In the genomic region with DNA sequence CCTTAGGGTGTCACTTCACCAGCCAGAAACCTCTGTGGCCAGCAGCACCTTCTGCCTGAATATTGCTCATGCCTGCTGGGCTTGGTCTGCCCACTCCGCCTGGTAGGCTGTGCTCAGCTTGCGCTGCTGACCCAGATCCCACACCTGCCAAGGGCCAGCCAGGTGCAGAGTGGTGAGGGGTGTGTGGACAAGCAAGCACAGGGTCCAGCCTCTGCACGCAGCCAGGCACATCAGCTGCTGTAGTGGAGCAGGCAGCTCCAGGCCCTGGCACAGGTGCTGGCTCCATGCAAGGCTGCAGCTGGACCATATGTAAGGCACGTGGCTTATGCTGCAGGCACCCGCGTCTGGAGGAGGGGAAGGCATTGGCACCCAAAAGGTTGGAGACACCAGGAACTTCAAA, we compare ENCODE assay signal across 31 cellular contexts.
"Had no signal": no experiment of that assay in that cellular context is flagged by ENCODE, and none has a peak within 500 bp of the region (broad histone marks: within the 10 kb centered on the region; RNA-seq: fewer than 3 reads in every experiment).

No MANE protein-coding gene starts in this region.

- H3K4me2 ChIP-seq: PC-9 had no signal

- H3K27ac ChIP-seq: brain microvascular endothelial cell, PC-9, RWPE1, VCaP had no signal

- DNase-seq: activated B cell treated with CpG ODN at 0.5 μM for 24 hours; activated CD4-positive, alpha-beta memory T cell treated with anti-CD3 and anti-CD28 coated beads, Interleukin-2, amount 10 ng/mL, durations not matched to agents 7 days and 5 days; activated CD4-positive, alpha-beta T cell treated with anti-CD3 and anti-CD28 coated beads for 1 hour; activated CD4-positive, alpha-beta T cell treated with anti-CD3 and anti-CD28 coated beads for 48 hours; activated CD8-positive, alpha-beta memory T cell treated with anti-CD3 and anti-CD28 coated beads for 24 hours; activated CD8-positive, alpha-beta memory T cell treated with anti-CD3 and anti-CD28 coated beads, Interleukin-2, amount 10 ng/mL, durations not matched to agents 7 days and 5 days; activated CD8-positive, alpha-beta memory T cell treated with anti-CD3 and anti-CD28 coated beads, Interleukin-2, amount 50 U/mL, for 48 hours; activated effector memory CD4-positive, alpha-beta T cell treated with anti-CD3 and anti-CD28 coated beads, Interleukin-2, amount 50 U/mL, for 16 hours; activated naive CD4-positive, alpha-beta T cell; activated naive CD4-positive, alpha-beta T cell treated with anti-CD3 and anti-CD28 coated beads, Interleukin-2, amount 50 U/mL, for 16 hours; activated naive CD8-positive, alpha-beta T cell treated with anti-CD3 and anti-CD28 coated beads for 36 hours; activated T-cell treated with anti-CD3 and anti-CD28 coated beads, Interleukin-2, amount 50 U/mL, for 48 hours; amniotic stem cell; brain microvascular endothelial cell; central memory CD4-positive, alpha-beta T cell; NCI-H1105; NCI-H1417 treated with DMSO at 0.1 percent for 48 hours; NCI-H187 treated with DMSO at 0.1 percent for 48 hours; NCI-H510A; NCI-H526; NCI-H748 treated with DMSO at 0.1 percent for 48 hours; NK-92 treated with Interleukin-12 subunit alpha and Interleukin-12 subunit beta, amount 100 ng/mL, for 24 hours; PC-9; SW 1271; T-helper 1 cell; T-helper 2 cell; T-helper 9 cell had no signal

- H3K27me3 ChIP-seq: brain microvascular endothelial cell had no signal

- ATAC-seq: activated CD8-positive, alpha-beta memory T cell treated with anti-CD3 and anti-CD28 coated beads, Interleukin-2, amount 10 ng/mL, durations not matched to agents 7 days and 5 days; activated T-helper 17 cell treated with anti-CD3 and anti-CD28 coated beads, Interleukin-2, amount 50 U/mL, for 72 hours; K562 had no signal

- H2AFZ ChIP-seq: PC-9 had no signal

- H3K4me3 ChIP-seq: K562, PC-9 had no signal

- H3K36me3 ChIP-seq: brain microvascular endothelial cell had no signal
